ENCODE assay signal across 10 cellular contexts in genomic region chr11:72609045-72609444, GRCh38.
A peak's percentile ranks its signal among the peaks of the same experiment; 100 is the strongest.
DNase-seq lines count a peak whose midpoint lies in the region; ATAC-seq and TF ChIP-seq lines count a peak whose summit lies in the region.
"Had no signal": no experiment of that assay in that cellular context is flagged by ENCODE, and none has a peak within 500 bp of the region (broad histone marks: within the 10 kb centered on the region; RNA-seq: fewer than 3 reads in every experiment).

No MANE protein-coding gene starts in this region.

- H3F3A ChIP-seq in SU-DHL-6 (ENCODE audit: insufficient read depth) = no peaks in the 10 kb centered on the region

- BruUV-seq in A673 (replicated peaks; lab: Mats Ljungman, UMichigan) = no TSS peak

- no peak overlapping the region for H3K27ac ChIP-seq in A673 (ENCODE audit: low read depth, low read length, poor library complexity, severe bottlenecking)
- no peak overlapping the region for H3K27ac ChIP-seq in SU-DHL-6 (ENCODE audit: low read depth, low read length)
- H3K27ac ChIP-seq in caudate nucleus (ENCODE audit: low read depth, low read length) = no peak overlapping the region
- H3K27ac ChIP-seq: suprapubic skin had no signal

- H3K36me3 ChIP-seq in A673 (ENCODE audit: insufficient read depth, low read length, poor library complexity, severe bottlenecking) (no peaks in the 10 kb centered on the region), SU-DHL-6 (ENCODE audit: low read length) (no peaks in the 10 kb centered on the region)
- H3K36me3 ChIP-seq: suprapubic skin had no signal

- intact Hi-C loops in A673 (cut with micrococcal nuclease; ENCODE audit: unreplicated experiment) = no loop called here

- no peaks in the 10 kb centered on the region for H3K79me2 ChIP-seq in SU-DHL-6 (ENCODE audit: insufficient read depth, low read length)

- DNase-seq in A673 (ENCODE audit: low spot score) (peak; percentile 47), germinal center (ENCODE audit: low spot score) (peak; percentile 41), AG08396 (ENCODE audit: low spot score) (no peak), caudate nucleus (lab: John Stamatoyannopoulos, UW) (no peak)
- DNase-seq in stimulated activated CD4-positive, alpha-beta T cell treated with anti-CD3 and anti-CD28 coated beads, Interleukin-12 subunit alpha, Interleukin-12 subunit beta, amount 100 ng/mL, for 4 hours = no peak
- DNase-seq: activated effector memory CD4-positive, alpha-beta T cell treated with Interleukin-2 at 50 U/mL for 16 hours had no signal

- no peak overlapping the region for H3K9ac ChIP-seq in SU-DHL-6 (ENCODE audit: low read length)

- H3K27me3 ChIP-seq in A673 (replicated peaks; ENCODE audit: insufficient read depth, low read depth, low read length, poor library complexity) (no peaks in the 10 kb centered on the region), SU-DHL-6 (ENCODE audit: low read length) (no peaks in the 10 kb centered on the region)

- TF ChIP-seq CTCF in A673 (conservative IDR thresholded peaks at IDR 0.05; ENCODE audit: low read depth, low read length) (peak; percentile 77), GM12872 (IDR thresholded peaks at IDR 0.05; ENCODE audit: insufficient read depth, low read depth, low read length) (peak; percentile 70), SU-DHL-6 (IDR thresholded peaks at IDR 0.05; ENCODE audit: insufficient read depth, low read length, poor library complexity, severe bottlenecking) (peak; percentile 64)

- no peaks in the 10 kb centered on the region for H3K9me2 ChIP-seq in SU-DHL-6 (replicated peaks; ENCODE audit: insufficient read depth, low read length)

- H3K9me3 ChIP-seq in A673 (ENCODE audit: low read depth, low read length, poor library complexity, severe bottlenecking) = no peaks in the 10 kb centered on the region
- no peaks in the 10 kb centered on the region for H3K9me3 ChIP-seq in SU-DHL-6 (ENCODE audit: insufficient read depth, low read length)
- H3K9me3 ChIP-seq: suprapubic skin had no signal

- no peaks in the 10 kb centered on the region for H4K20me1 ChIP-seq in SU-DHL-6 (ENCODE audit: low read depth, low read length)

- CTCF ChIA-PET in A673 (lab: Charles Lee) = interaction anchor here (1.7 to 2.3 kb wide), 2 partner anchors 23 to 75 kb away, joined by 4 to 6 read pairs; no protein-coding TSS in a partner anchor

- H3K4me1 ChIP-seq in A673 (ENCODE audit: insufficient read depth, low read length, poor library complexity, severe bottlenecking) = peaks cover 8% of the 10 kb centered on the region

- no peak for ATAC-seq in HG03354 (IDR thresholded peaks at IDR 0.05; ENCODE audit: poor library complexity, severe bottlenecking, unreplicated experiment)

- POLR2A ChIA-PET in A673 (lab: Charles Lee; ENCODE audit: low non-redundant PET) = no interaction called here

- no peak overlapping the region for H2AFZ ChIP-seq in SU-DHL-6 (ENCODE audit: low read depth, low read length, severe bottlenecking)

- H3K4me3 ChIP-seq in A673 (ENCODE audit: low read depth, low read length, poor library complexity, severe bottlenecking) (no peak overlapping the region), SU-DHL-6 (ENCODE audit: insufficient read depth, low read length, poor library complexity, severe bottlenecking) (no peak overlapping the region)
- H3K4me3 ChIP-seq: suprapubic skin had no signal

- H3K4me2 ChIP-seq in SU-DHL-6 (ENCODE audit: low read depth, low read length, poor library complexity, severe bottlenecking) = no peak overlapping the region

Comparison
In these comparisons a context has a peak if more than half of its experiments do, and no peak if none do; other contexts are left out.
1. DNase-seq: peak in A673 (single experiment) and germinal center (single experiment); none in AG08396 (single experiment), caudate nucleus (0 of 61) and stimulated activated CD4-positive, alpha-beta T cell treated with anti-CD3 and anti-CD28 coated beads, Interleukin-12 subunit alpha, Interleukin-12 subunit beta, amount 100 ng/mL, for 4 hours (single experiment).
2. Peak in every context shown above with its lines, with median percentiles within 50 percentile points of each other: CTCF ChIP-seq.